ENCODE assay signal across 11 cellular contexts in the genomic region with DNA sequence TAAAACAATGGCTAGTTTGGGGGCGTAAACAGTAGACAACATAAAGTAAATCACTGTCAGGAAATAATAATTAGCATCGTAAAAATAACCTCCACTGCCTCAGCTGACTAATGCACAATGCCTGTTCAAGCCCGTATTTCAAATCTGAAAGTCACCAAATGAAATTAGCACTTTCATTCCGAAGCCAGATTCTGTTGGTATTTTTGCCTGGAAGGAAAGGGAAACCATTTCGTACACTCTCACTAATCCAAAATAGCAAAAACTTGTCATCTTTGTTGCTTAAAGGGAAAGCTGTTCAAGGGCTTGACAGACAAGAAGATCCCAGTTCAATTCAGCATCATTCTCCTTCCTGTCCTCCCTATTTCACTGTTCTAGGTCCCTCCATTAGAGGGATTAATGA.
DNase-seq lines count a peak whose midpoint lies in the region; ATAC-seq, FAIRE-seq and TF ChIP-seq lines count a peak whose summit lies in the region.
"Had no signal": no experiment of that assay in that cellular context is flagged by ENCODE, and none has a peak within 500 bp of the region (broad histone marks: within the 10 kb centered on the region; RNA-seq: fewer than 3 reads in every experiment).

No MANE protein-coding gene starts in this region.

- no peak for ATAC-seq in HG03520 (IDR thresholded peaks at IDR 0.05; ENCODE audit: unreplicated experiment)
- ATAC-seq: GM23338 had no signal

- TF ChIP-seq POLR2A in H54 (IDR thresholded peaks at IDR 0.05; ENCODE audit: low read depth, low read length): no peak

- FAIRE-seq in H54 (lab: Jason Lieb, UNC): no peak
- peak; percentile 51 for FAIRE-seq in islet of Langerhans (lab: Jason Lieb, UNC)
- FAIRE-seq: GM18507 had no signal

- DNase-seq in H54 (ENCODE audit: insufficient read length, low spot score) (peak; percentile 0), NCI-H69 (lab: John Stamatoyannopoulos, UW) (peak; percentile 43), 8988T (no peak), NCI-H1417 treated with DMSO at 0.1 percent for 48 hours (lab: John Stamatoyannopoulos, UW) (no peak)
- DNase-seq: CD8-positive, alpha-beta memory T cell; DMS53; HFFc6 had no signal

Comparison
In these comparisons a context has a peak if more than half of its experiments do, and no peak if none do; other contexts are left out.
1. DNase-seq: peak in H54 (single experiment) and NCI-H69 (single experiment); none in 8988T (single experiment) and NCI-H1417 treated with DMSO at 0.1 percent for 48 hours (single experiment).